ENCODE assay signal across 9 cellular contexts in genomic region chr11:6321961-6322362, GRCh38. TPM values are rescaled to one million over a fixed set of nuclear protein-coding genes. Genes with fewer than 3 reads are reported as not detected.
A peak's percentile ranks its signal among the peaks of the same experiment; 100 is the strongest.
DNase-seq lines count a peak whose midpoint lies in the region; ATAC-seq and TF ChIP-seq lines count a peak whose summit lies in the region.
"Had no signal": no experiment of that assay in that cellular context is flagged by ENCODE, and none has a peak within 500 bp of the region (broad histone marks: within the 10 kb centered on the region; RNA-seq: fewer than 3 reads in every experiment).

No MANE protein-coding gene starts in this region.

- H4K20me1 ChIP-seq in smooth muscle cell (ENCODE audit: low read depth): no peaks in the 10 kb centered on the region
- no peaks in the 10 kb centered on the region for H4K20me1 ChIP-seq in Karpas-422 (ENCODE audit: insufficient read depth, low read depth, low read length)

- no peaks in the 10 kb centered on the region for H3K9me2 ChIP-seq in Karpas-422 (replicated peaks; ENCODE audit: insufficient read depth, low read length)

- H3K4me2 ChIP-seq in smooth muscle cell (peak overlapping the region; percentile 84), Karpas-422 (ENCODE audit: low read depth, low read length, poor library complexity, severe bottlenecking) (no peak overlapping the region)

- peak; percentile 85 for DNase-seq in HCEC 1CT
- DNase-seq in RPMI7951 (ENCODE audit: low read depth): peak; percentile 75
- no peak for DNase-seq in smooth muscle cell (lab: John Stamatoyannopoulos, UW; ENCODE audit: unreplicated experiment)
- no peak for DNase-seq in NCI-H446 treated with DMSO at 0.1 percent for 48 hours (lab: John Stamatoyannopoulos, UW)
- no peak for DNase-seq in Karpas-422
- no peak for DNase-seq in OCI-M2 (lab: John Stamatoyannopoulos, UW; ENCODE audit: unreplicated experiment)

- no peaks in the 10 kb centered on the region for H3K36me3 ChIP-seq in smooth muscle cell (ENCODE audit: low read depth)
- no peaks in the 10 kb centered on the region for H3K36me3 ChIP-seq in Karpas-422 (ENCODE audit: insufficient read depth, low read length)
- H3K36me3 ChIP-seq: neutrophil had no signal

- peaks cover 29% of the 10 kb centered on the region for H3K4me1 ChIP-seq in smooth muscle cell (ENCODE audit: low read depth)
- no peaks in the 10 kb centered on the region for H3K4me1 ChIP-seq in Karpas-422 (ENCODE audit: low read length)

- WGBS in smooth muscle cell (ENCODE audit: low lambda C conversion rate): 13% methylated on average over 2 of the region's 2 CpGs

- no peak overlapping the region for H2AFZ ChIP-seq in smooth muscle cell (ENCODE audit: low read depth)
- H2AFZ ChIP-seq in Karpas-422 (ENCODE audit: low read length): no peak overlapping the region

- H3K4me3 ChIP-seq in smooth muscle cell (no peak overlapping the region), Karpas-422 (ENCODE audit: low read length) (no peak overlapping the region)

- ATAC-seq in esophagus mucosa: peak; percentile 53
- no peak for ATAC-seq in GM21737 (IDR thresholded peaks at IDR 0.05; ENCODE audit: unreplicated experiment)

- H3F3A ChIP-seq in smooth muscle cell (ENCODE audit: low read depth): peaks cover 24% of the 10 kb centered on the region

- H3K27ac ChIP-seq in smooth muscle cell (ENCODE audit: low read depth): peak overlapping the region; percentile 99
- H3K27ac ChIP-seq in Karpas-422 (ENCODE audit: low read length): no peak overlapping the region
- H3K27ac ChIP-seq: neutrophil had no signal

- H3K9me3 ChIP-seq in smooth muscle cell (replicated peaks; ENCODE audit: low read depth): no peaks in the 10 kb centered on the region
- no peaks in the 10 kb centered on the region for H3K9me3 ChIP-seq in Karpas-422 (ENCODE audit: low read length)
- H3K9me3 ChIP-seq: neutrophil had no signal

- H3K27me3 ChIP-seq in smooth muscle cell (ENCODE audit: low read depth): no peaks in the 10 kb centered on the region
- H3K27me3 ChIP-seq in Karpas-422 (ENCODE audit: low read length): no peaks in the 10 kb centered on the region

- H3K79me2 ChIP-seq in smooth muscle cell (ENCODE audit: low read depth) (peaks cover 14% of the 10 kb centered on the region), Karpas-422 (ENCODE audit: low read length) (no peaks in the 10 kb centered on the region)

- no peak for TF ChIP-seq CTCF in smooth muscle cell (IDR thresholded peaks at IDR 0.05; ENCODE audit: borderline replicate concordance, insufficient read depth, poor library complexity, severe bottlenecking)

- H3K9ac ChIP-seq in smooth muscle cell (ENCODE audit: low read depth): peak overlapping the region; percentile 90
- H3K9ac ChIP-seq in Karpas-422 (ENCODE audit: low read length): no peak overlapping the region

RNA-seq across cellular contexts. Expression of gene CAVIN3, which starts 1.7 kb away (rescaled TPM):
- 200 and 367 TPM in 2 replicates for total RNA-seq in RPMI7951 (2014; rRNA removed; shearing (Covaris generic))
- total RNA-seq in esophagus mucosa (11.8 TPM), smooth muscle cell (134 and 177 TPM in 2 replicates)
- 251 and 257 TPM in 2 replicates for polyA plus RNA-seq in smooth muscle cell
- total RNA-seq in Karpas-422 (2014; rRNA removed; shearing (Covaris generic); ENCODE audit: low replicate concordance): not detected in 2 replicates

Comparison
In these comparisons a context has a peak if more than half of its experiments do, and no peak if none do; other contexts are left out.
1. DNase-seq: peak in HCEC 1CT (single experiment) and RPMI7951 (single experiment); none in smooth muscle cell (single experiment), NCI-H446 treated with DMSO at 0.1 percent for 48 hours (single experiment), Karpas-422 (single experiment) and OCI-M2 (single experiment).
2. RNA of gene CAVIN3, which starts 1.7 kb away (total RNA-seq): 200 to 367 TPM in RPMI7951 and 134 to 177 TPM in smooth muscle cell; 11.8 TPM in esophagus mucosa (single experiment) and not detected in Karpas-422; every median in the first group is over 10 times any median in the second.